1 cellular context compared by ENCODE assay signal in genomic region chr14:68464716-68465115, GRCh38.
TF ChIP-seq lines count a peak whose summit lies in the region.

No MANE protein-coding gene starts in this region.

TF ChIP-seq in IMR-90, 13 proteins besides CTCF, POLR2A, EP300 and RAD21 (continued from another document):
- no peak for TF ChIP-seq ELK1 (IDR thresholded peaks at IDR 0.05; ENCODE audit: borderline replicate concordance, low read depth, low read length)
- TF ChIP-seq USF2 (IDR thresholded peaks at IDR 0.05; ENCODE audit: low read depth, low read length): no peak
